27 cellular contexts compared by ENCODE assay signal in the genomic region with DNA sequence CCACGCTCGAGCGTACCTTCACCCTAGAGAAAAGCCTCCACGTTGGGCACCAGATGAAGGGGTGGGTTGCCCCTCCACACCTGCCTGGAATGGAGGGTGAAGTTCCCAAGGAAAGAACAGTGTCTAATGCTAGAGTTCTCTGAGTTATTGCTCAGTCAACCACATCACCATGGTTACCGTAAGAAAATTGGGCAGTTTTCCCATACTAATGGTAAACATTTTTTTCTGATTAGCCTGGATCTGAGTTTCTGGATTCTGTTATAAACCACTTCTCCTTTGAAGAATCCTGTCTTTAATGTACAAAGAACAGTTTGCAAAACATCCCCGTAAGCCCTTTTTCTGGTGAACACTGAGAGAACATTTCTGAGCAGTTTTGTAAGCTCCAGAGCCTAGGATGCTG. TPM values are rescaled to one million over a fixed set of nuclear protein-coding genes. Genes with fewer than 3 reads are reported as not detected.
A peak's percentile ranks its signal among the peaks of the same experiment; 100 is the strongest.
DNase-seq lines count a peak whose midpoint lies in the region; ATAC-seq and TF ChIP-seq lines count a peak whose summit lies in the region.
"Had no signal": no experiment of that assay in that cellular context is flagged by ENCODE, and none has a peak within 500 bp of the region (broad histone marks: within the 10 kb centered on the region; RNA-seq: fewer than 3 reads in every experiment).

No MANE protein-coding gene starts in this region.

- H3K27me3 ChIP-seq in GM23248 (replicated peaks; ENCODE audit: insufficient read depth), result no peaks in the 10 kb centered on the region
- no peaks in the 10 kb centered on the region for H3K27me3 ChIP-seq in hepatocyte
- no peaks in the 10 kb centered on the region for H3K27me3 ChIP-seq in right lobe of liver
- H3K27me3 ChIP-seq: BLaER1 treated with 17β-estradiol and CSF1 and Interleukin-3, amounts not matched to agents 10 nM and 100 nM; ovary; upper lobe of right lung had no signal

- no peak for TF ChIP-seq POLR2A in right lobe of liver (IDR thresholded peaks at IDR 0.05)

- H3K27ac Mint-ChIP-seq in activated T-helper 17 cell treated with anti-CD3 and anti-CD28 coated beads, Interleukin-2, amount 50 U/mL, for 72 hours, result peak overlapping the region; percentile 6
- H3K27ac Mint-ChIP-seq: activated CD8-positive, alpha-beta T cell treated with anti-CD3 and anti-CD28 coated beads for 36 hours; activated T-helper 2 cell treated with anti-CD3 and anti-CD28 coated beads, Interferon-gamma antibody, Interleukin-2, Interleukin-4, amounts not matched to agents 10 μg/mL and 5 μg/mL and 100 μg/mL, durations not matched to agents 14 hours and 24 hours and 36 hours; endodermal cell had no signal

- no peaks in the 10 kb centered on the region for H3K9me2 ChIP-seq in GM23248 (ENCODE audit: insufficient read depth)
- H3K9me2 ChIP-seq in hepatocyte (replicated peaks; ENCODE audit: insufficient read depth), result no peaks in the 10 kb centered on the region

- no peak for ATAC-seq in activated T-helper 17 cell treated with anti-CD3 and anti-CD28 coated beads, Interleukin-2, amount 50 U/mL, for 72 hours (replicated peaks)
- no peak for ATAC-seq in right lobe of liver
- ATAC-seq: Panc1; stimulated activated naive CD8-positive, alpha-beta T cell treated with anti-CD3 and anti-CD28 coated beads, Interleukin-15, Interleukin-2, amounts not matched to agents 100 U/mL and 50 U/mL, for 24 hours; upper lobe of right lung had no signal

- in situ Hi-C loops in GM23248 (cut with MboI), result no loop called here

- H3K9me3 ChIP-seq in GM23248 (ENCODE audit: low read depth), result no peaks in the 10 kb centered on the region
- no peaks in the 10 kb centered on the region for H3K9me3 ChIP-seq in hepatocyte (ENCODE audit: low read depth)
- no peaks in the 10 kb centered on the region for H3K9me3 ChIP-seq in right lobe of liver
- H3K9me3 ChIP-seq: ovary, upper lobe of right lung had no signal

- no peak for TF ChIP-seq CTCF in choroid plexus epithelial cell (conservative IDR thresholded peaks at IDR 0.05; ENCODE audit: low read depth, low read length)
- TF ChIP-seq CTCF in hepatocyte (IDR thresholded peaks at IDR 0.05; ENCODE audit: poor library complexity), result no peak
- no peak for TF ChIP-seq CTCF in right lobe of liver (IDR thresholded peaks at IDR 0.05)

- no peak overlapping the region for H3K9ac ChIP-seq in GM23248
- H3K9ac ChIP-seq: BLaER1 treated with 17β-estradiol and CSF1 and Interleukin-3, amounts not matched to agents 10 nM and 100 nM had no signal

- H3K4me2 ChIP-seq in GM23248 (ENCODE audit: unreplicated experiment), result no peak overlapping the region
- H3K4me2 ChIP-seq in hepatocyte, result no peak overlapping the region

- H3K4me3 ChIP-seq in GM23248 (no peak overlapping the region), choroid plexus epithelial cell (ENCODE audit: low read depth, low read length) (no peak overlapping the region), hepatocyte (no peak overlapping the region), right lobe of liver (no peak overlapping the region)
- H3K4me3 ChIP-seq: BLaER1 treated with 17β-estradiol and CSF1 and Interleukin-3, amounts not matched to agents 10 nM and 100 nM; ovary; upper lobe of right lung had no signal

- H3K36me3 ChIP-seq in GM23248 (ENCODE audit: low read depth), result no peaks in the 10 kb centered on the region
- peaks cover 5% of the 10 kb centered on the region for H3K36me3 ChIP-seq in hepatocyte (replicated peaks; ENCODE audit: insufficient read depth, low read depth)
- peaks cover 0 to 59% (median 25%) of the 10 kb centered on the region in 4 donors for H3K36me3 ChIP-seq in right lobe of liver
- H3K36me3 ChIP-seq: BLaER1 treated with 17β-estradiol and CSF1 and Interleukin-3, amounts not matched to agents 10 nM and 100 nM; ovary; upper lobe of right lung had no signal

- no peaks in the 10 kb centered on the region for H3K79me2 ChIP-seq in GM23248 (ENCODE audit: insufficient read depth)
- no peaks in the 10 kb centered on the region for H3K79me2 ChIP-seq in hepatocyte

- H3K27ac ChIP-seq in GM23248 (no peak overlapping the region), hepatocyte (peak overlapping the region; percentile 77), right lobe of liver (no peak overlapping the region)
- H3K27ac ChIP-seq: ovary, upper lobe of right lung had no signal

- H2AFZ ChIP-seq in GM23248 (no peak overlapping the region), hepatocyte (no peak overlapping the region)

- peaks cover 5% of the 10 kb centered on the region; the same call in 1 of the 2 replicates for H3F3A ChIP-seq in GM23248 (ENCODE audit: insufficient read depth)

- H3K4me1 ChIP-seq in GM23248 (ENCODE audit: insufficient read depth) (peaks cover 13% of the 10 kb centered on the region), hepatocyte (ENCODE audit: insufficient read depth) (no peaks in the 10 kb centered on the region), right lobe of liver (no peaks in the 10 kb centered on the region)
- H3K4me1 ChIP-seq: upper lobe of right lung had no signal

- peaks cover 14% of the 10 kb centered on the region for H3K4me1 Mint-ChIP-seq in activated T-helper 17 cell treated with anti-CD3 and anti-CD28 coated beads, Interleukin-2, amount 50 U/mL, for 72 hours
- H3K4me1 Mint-ChIP-seq: endodermal cell, neural crest cell had no signal

- intact Hi-C loops in right lobe of liver (cut with DNase I), result no loop called here

- H3K27me3 Mint-ChIP-seq in activated T-helper 17 cell treated with anti-CD3 and anti-CD28 coated beads, Interleukin-2, amount 50 U/mL, for 72 hours, result no peaks in the 10 kb centered on the region
- H3K27me3 Mint-ChIP-seq: activated CD8-positive, alpha-beta T cell treated with anti-CD3 and anti-CD28 coated beads for 36 hours had no signal

- DNase-seq in GM23248 (peak; percentile 63), choroid plexus epithelial cell (ENCODE audit: low read depth) (peak; percentile 65), hepatocyte (ENCODE audit: low spot score) (no peak), right lobe of liver (no peak), NCI-H1105 treated with DMSO at 0.1 percent for 48 hours (lab: John Stamatoyannopoulos, UW) (no peak), HPDE6-E6E7 (ENCODE audit: extremely low spot score) (no peak)
- DNase-seq in NK-92 treated with Interleukin-12 subunit alpha and Interleukin-12 subunit beta, amount 100 ng/mL, for 24 hours (lab: John Stamatoyannopoulos, UW), result no peak
- DNase-seq: activated CD4-positive, CD25-positive, alpha-beta regulatory T cell treated with anti-CD3 and anti-CD28 coated beads, Interleukin-2, amount 50 U/mL, for 72 hours; activated naive CD4-positive, alpha-beta T cell treated with anti-CD3 and anti-CD28 coated beads, Interleukin-2, amount 50 U/mL, for 16 hours; cortex of kidney; DMS153; endodermal cell; GOT3; NCI-H1436 treated with DMSO at 0.1 percent for 48 hours; NCI-H2081 treated with DMSO at 0.1 percent for 48 hours; NCI-H226; NCI-H69; ovary; Right ventricle myocardium superior; stimulated activated naive CD8-positive, alpha-beta T cell treated with anti-CD3 and anti-CD28 coated beads, Interleukin-15, Interleukin-2, amounts not matched to agents 100 U/mL and 50 U/mL, for 24 hours; upper lobe of right lung had no signal

- H3K4me3 Mint-ChIP-seq in activated T-helper 17 cell treated with anti-CD3 and anti-CD28 coated beads, Interleukin-2, amount 50 U/mL, for 72 hours, result no peak overlapping the region
- H3K4me3 Mint-ChIP-seq: activated CD8-positive, alpha-beta T cell treated with anti-CD3 and anti-CD28 coated beads for 36 hours; endodermal cell; neural crest cell had no signal

- WGBS in GM23248 (ENCODE audit: low coverage in 1 of 2, low lambda C conversion rate in 2 of 2, missing lambda C conversion rate in 2 of 2), 2 experiments, result 61 to 75% methylated on average over 6 of the region's 6 CpGs
- 89% methylated on average over 6 of the region's 6 CpGs for WGBS in hepatocyte (ENCODE audit: low lambda C conversion rate, missing lambda C conversion rate)
- WGBS in right lobe of liver (ENCODE audit: insufficient coverage, low coverage, low lambda C conversion rate, missing lambda C conversion rate), result 90% methylated on average over 5 of the region's 6 CpGs

- peaks cover 10% of the 10 kb centered on the region for H3K9me3 Mint-ChIP-seq in activated T-helper 17 cell treated with anti-CD3 and anti-CD28 coated beads, Interleukin-2, amount 50 U/mL, for 72 hours
- H3K9me3 Mint-ChIP-seq: activated CD8-positive, alpha-beta T cell treated with anti-CD3 and anti-CD28 coated beads for 36 hours had no signal

- no peaks in the 10 kb centered on the region for H3K36me3 Mint-ChIP-seq in activated T-helper 17 cell treated with anti-CD3 and anti-CD28 coated beads, Interleukin-2, amount 50 U/mL, for 72 hours (ENCODE audit: low read depth)

- H4K20me1 ChIP-seq in GM23248 (ENCODE audit: insufficient read depth) (no peaks in the 10 kb centered on the region), hepatocyte (ENCODE audit: insufficient read depth, poor library complexity, severe bottlenecking) (no peaks in the 10 kb centered on the region)
- H4K20me1 ChIP-seq: BLaER1 treated with 17β-estradiol and CSF1 and Interleukin-3, amounts not matched to agents 10 nM and 100 nM had no signal

RNA-seq across cellular contexts. Expression of a gene that starts 45.5 kb away (rescaled TPM):
- under 0.01 and 0.86 TPM in 2 replicates for total RNA-seq in GM23248 (2014; rRNA removed; shearing (Covaris generic))
- polyA plus RNA-seq in GM23248 (2016; fragmentation: Nextera tagmentation; extraction: Ambion mirVana) (0.19 and 0.20 TPM in 2 replicates), hepatocyte (27.4 and 29.7 TPM in 2 replicates)
- total RNA-seq in activated T-helper 17 cell treated with anti-CD3 and anti-CD28 coated beads, Interleukin-2, amount 50 U/mL, for 72 hours, result 1 to 10 TPM; 2.4 to 3.2 TPM
- total RNA-seq in hepatocyte (56.7 and 63.1 TPM in 2 replicates), right lobe of liver (100 to 1,000 TPM; 136 to 372 (median 156) TPM)

Comparison
In these comparisons a context has a peak if more than half of its experiments do, and no peak if none do; other contexts are left out.
1. DNase-seq: peak in GM23248 (single experiment) and choroid plexus epithelial cell (single experiment); none in hepatocyte (single experiment), NK-92 treated with Interleukin-12 subunit alpha and Interleukin-12 subunit beta, amount 100 ng/mL, for 24 hours (single experiment), right lobe of liver (0 of 3), NCI-H1105 treated with DMSO at 0.1 percent for 48 hours (single experiment) and HPDE6-E6E7 (single experiment).
2. RNA of a gene that starts 45.5 kb away (total RNA-seq): 136 to 372 TPM in right lobe of liver and 56.7 to 63.1 TPM in hepatocyte; 2.4 to 3.2 TPM in activated T-helper 17 cell treated with anti-CD3 and anti-CD28 coated beads, Interleukin-2, amount 50 U/mL, for 72 hours and under 0.01 to 0.86 TPM in GM23248; every median in the first group is over 10 times any median in the second.